8 cellular contexts compared by ENCODE assay signal in the genomic region with DNA sequence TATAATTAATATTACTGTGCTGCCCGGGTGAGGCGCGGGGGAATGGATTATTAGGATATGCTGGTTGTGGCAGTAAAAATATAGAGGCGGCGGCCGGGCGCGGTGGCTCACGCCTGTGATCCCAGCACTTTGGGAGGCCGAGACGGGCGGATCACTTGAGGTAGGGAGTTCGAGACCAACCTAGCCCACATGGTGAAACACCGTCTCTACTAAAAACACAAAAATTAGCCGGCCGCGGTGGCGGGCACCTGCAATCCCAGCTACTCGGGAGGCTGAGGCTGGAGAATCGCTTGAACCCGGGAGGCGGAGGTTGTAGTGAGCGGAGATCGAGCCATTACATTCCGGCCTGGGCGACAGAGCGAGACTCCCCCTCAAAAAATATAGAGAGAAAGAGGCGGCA. TPM values are rescaled to one million over a fixed set of nuclear protein-coding genes. Genes with fewer than 3 reads are reported as not detected.
A peak's percentile ranks its signal among the peaks of the same experiment; 100 is the strongest.
DNase-seq lines count a peak whose midpoint lies in the region; ATAC-seq and TF ChIP-seq lines count a peak whose summit lies in the region.
"Not testable (repeated sequence)": the region's sequence is repeated elsewhere in the genome, so short reads cannot be mapped to it uniquely, and the experiment has no call there.

No MANE protein-coding gene starts in this region.

- peaks cover 41% of the 10 kb centered on the region for H3K4me1 Mint-ChIP-seq in activated T-cell treated with anti-CD3 and anti-CD28 coated beads, Interleukin-2, amount 50 U/mL, for 24 hours (ENCODE audit: low read depth)
- H3K4me1 Mint-ChIP-seq in chondrocyte (ENCODE audit: low read depth): peaks cover 26% of the 10 kb centered on the region
- H3K4me1 Mint-ChIP-seq in naive thymus-derived CD8-positive, alpha-beta T cell: peaks cover 14 to 46% (median 38%) of the 10 kb centered on the region in 4 donors

- not testable (repeated sequence) for H3K9me3 ChIP-seq in PC-9 (ENCODE audit: insufficient read depth, low read depth); spleen

- not testable (repeated sequence) for H4K20me1 ChIP-seq in PC-9 (ENCODE audit: insufficient read depth)

- intact Hi-C loops in PC-9 (cut with micrococcal nuclease; ENCODE audit: unreplicated experiment); left cardiac atrium (cut with DNase I); spleen (cut with DNase I; ENCODE audit: low total_unique reads): not testable (repeated sequence)

- H3K27ac Mint-ChIP-seq in activated T-cell treated with anti-CD3 and anti-CD28 coated beads, Interleukin-2, amount 50 U/mL, for 24 hours: peak overlapping the region; percentile 98
- H3K27ac Mint-ChIP-seq in chondrocyte (ENCODE audit: unreplicated experiment): not testable (repeated sequence)
- peak overlapping the region; percentile 37 to 99 (median 99) for H3K27ac Mint-ChIP-seq in naive thymus-derived CD8-positive, alpha-beta T cell

- WGBS in spleen, 5 donors: 92 to 96% (median 94%) methylated on average over 28 of the region's 28 CpGs

- H3K27me3 ChIP-seq in PC-9 (ENCODE audit: insufficient read depth, low read depth); spleen (replicated peaks in 1 of 7): not testable (repeated sequence)

- H3K27ac ChIP-seq in 22Rv1 (peak overlapping the region; percentile 80; the same call in 1 of the 2 replicates), spleen (peak overlapping the region in 6 of 8 donors; percentile 92 to 98 (median 96))
- H3K27ac ChIP-seq in PC-9: not testable (repeated sequence)

- H3K4me1 ChIP-seq in PC-9 (replicated peaks; ENCODE audit: insufficient read depth) (peaks cover 23% of the 10 kb centered on the region; the same call in 1 of the 2 replicates), spleen (peaks cover 0 to 32% (median 17%) of the 10 kb centered on the region in 6 donors)

- TSS peak; percentile 47 for BruUV-seq in PC-9 (replicated peaks; lab: Mats Ljungman, UMichigan)

- ATAC-seq in left cardiac atrium; naive thymus-derived CD8-positive, alpha-beta T cell: not testable (repeated sequence)

- not testable (repeated sequence) for H3K27me3 Mint-ChIP-seq in activated T-cell treated with anti-CD3 and anti-CD28 coated beads, Interleukin-2, amount 50 U/mL, for 24 hours; chondrocyte (ENCODE audit: low read depth); naive thymus-derived CD8-positive, alpha-beta T cell

- POLR2A ChIA-PET in PC-9 (lab: Charles Lee; ENCODE audit: unreplicated experiment): interaction anchor here (0.6 kb wide), 1 partner anchor 666 kb away, joined by 3 read pairs; no protein-coding TSS in a partner anchor
- POLR2A ChIA-PET in naive thymus-derived CD8-positive, alpha-beta T cell (lab: Charles Lee): interaction anchor here (1.0 to 1.2 kb wide), 2 partner anchors 21 to 1066 kb away, joined by 3 read pairs; a partner anchor contains a TSS

- H3K9me2 ChIP-seq in PC-9 (ENCODE audit: insufficient read depth): not testable (repeated sequence)

- H3K79me2 ChIP-seq in PC-9 (ENCODE audit: low read depth): not testable (repeated sequence)

- TF ChIP-seq POLR2A in spleen (IDR thresholded peaks at IDR 0.05): not testable (repeated sequence)

- H3K9me3 Mint-ChIP-seq in activated T-cell treated with anti-CD3 and anti-CD28 coated beads, Interleukin-2, amount 50 U/mL, for 24 hours; chondrocyte (ENCODE audit: low read depth); naive thymus-derived CD8-positive, alpha-beta T cell: not testable (repeated sequence)

- DNase-seq in GM12864 (ENCODE audit: low read depth); PC-9; activated T-cell treated with anti-CD3 and anti-CD28 coated beads, Interleukin-2, amount 50 U/mL, for 24 hours: not testable (repeated sequence)
- DNase-seq in chondrocyte (ENCODE audit: low spot score) (peak; percentile 70), left cardiac atrium (peak; percentile 21), spleen (peak; percentile 82)
- DNase-seq in naive thymus-derived CD8-positive, alpha-beta T cell: peak in 1 of 10 donors; percentile 1

- peak overlapping the region; percentile 97 for H3K4me2 ChIP-seq in PC-9

- TF ChIP-seq CTCF in 22Rv1 (IDR thresholded peaks at IDR 0.05); GM12864 (IDR thresholded peaks at IDR 0.05; ENCODE audit: low read depth, low read length, missing control alignments); PC-9 (conservative IDR thresholded peaks at IDR 0.05); chondrocyte (IDR thresholded peaks at IDR 0.05); spleen (IDR thresholded peaks at IDR 0.05 in 8 of 11, conservative IDR thresholded peaks at IDR 0.05 in 3 of 11): not testable (repeated sequence)

- H2AFZ ChIP-seq in PC-9: peak overlapping the region; percentile 100

- H3K4me3 Mint-ChIP-seq in activated T-cell treated with anti-CD3 and anti-CD28 coated beads, Interleukin-2, amount 50 U/mL, for 24 hours: peak overlapping the region; percentile 88
- peak overlapping the region; percentile 97 for H3K4me3 Mint-ChIP-seq in chondrocyte (ENCODE audit: unreplicated experiment)
- peak overlapping the region; percentile 64 to 99 (median 96) for H3K4me3 Mint-ChIP-seq in naive thymus-derived CD8-positive, alpha-beta T cell

- not testable (repeated sequence) for H3F3A ChIP-seq in PC-9 (ENCODE audit: insufficient read depth, low read depth)

- H3K4me3 ChIP-seq in GM12864 (ENCODE audit: low read depth, low read length): peak overlapping the region; percentile 73; the same call in 1 of the 2 replicates
- H3K4me3 ChIP-seq in PC-9: peak overlapping the region; percentile 91
- H3K4me3 ChIP-seq in spleen: peak overlapping the region in 6 of 8 donors; percentile 48 to 88 (median 70)

- CTCF ChIA-PET in PC-9 (lab: Charles Lee): not testable (repeated sequence)

- H3K36me3 Mint-ChIP-seq in activated T-cell treated with anti-CD3 and anti-CD28 coated beads, Interleukin-2, amount 50 U/mL, for 24 hours (ENCODE audit: low read depth); chondrocyte (ENCODE audit: low read depth); naive thymus-derived CD8-positive, alpha-beta T cell: not testable (repeated sequence)

- H3K36me3 ChIP-seq in PC-9 (ENCODE audit: low read depth); spleen: not testable (repeated sequence)

RNA-seq across cellular contexts. Expression of a gene that starts 0.6 kb away (rescaled TPM):
- total RNA-seq in PC-9 (2021) (12.0 and 14.0 TPM in 2 replicates), chondrocyte (8.9 to 12.6 TPM (median 9.4 TPM) in 3 replicates), left cardiac atrium (1 to 10 TPM; 2.7 to 3.0 TPM), spleen (10 to 100 TPM in 6 of 7 donors, 1 to 10 TPM in 1; 8.6 to 18.8 (median 12.8) TPM)
- total RNA-seq in naive thymus-derived CD8-positive, alpha-beta T cell: 10 to 100 TPM; 14.2 to 15.0 TPM
- 1 to 10 TPM; 2.1 to 3.8 (median 2.4) TPM for polyA plus RNA-seq in naive thymus-derived CD8-positive, alpha-beta T cell
- 1 to 10 TPM; 1.5 to 4.5 (median 1.6) TPM for polyA plus RNA-seq in spleen
